In genomic region chr2:120680136-120680761, GRCh38 we compare ENCODE assay signal across 1 cellular context.
TF ChIP-seq lines count a peak whose summit lies in the region.

No MANE protein-coding gene starts in this region.

TF ChIP-seq in K562, 482 proteins besides CTCF, POLR2A, EP300 and RAD21 (continued from another document and continues in another):
- no peak for TF ChIP-seq CHD7 (IDR thresholded peaks at IDR 0.05; ENCODE audit: low read depth, low read length)
- TF ChIP-seq HOMEZ (CRISPR knock-in tag; IDR thresholded peaks at IDR 0.05): no peak
- no peak for TF ChIP-seq HDAC2 (IDR thresholded peaks at IDR 0.05)
- no peak for TF ChIP-seq ATF2 (CRISPR knock-in tag; IDR thresholded peaks at IDR 0.05)
- no peak for TF ChIP-seq MLLT1 (IDR thresholded peaks at IDR 0.05)
- TF ChIP-seq POLR2AphosphoS2 (IDR thresholded peaks at IDR 0.05; ENCODE audit: low read length): no peak
- peak; percentile 85 for TF ChIP-seq SMC3 (conservative IDR thresholded peaks at IDR 0.05; ENCODE audit: insufficient read depth, low read depth, low read length)
- no peak for TF ChIP-seq ZNF609 (CRISPR knock-in tag; IDR thresholded peaks at IDR 0.05; ENCODE audit: borderline replicate concordance)
- TF ChIP-seq ETS1 (conservative IDR thresholded peaks at IDR 0.05; ENCODE audit: control insufficient read depth, low read depth, low read length): no peak
- TF ChIP-seq HNRNPK (IDR thresholded peaks at IDR 0.05; ENCODE audit: low read depth, low read length, poor library complexity, severe bottlenecking): no peak
- TF ChIP-seq TAF1 (IDR thresholded peaks at IDR 0.05; ENCODE audit: control insufficient read depth, extremely low read depth, insufficient read depth, low read length, severe bottlenecking): no peak
- TF ChIP-seq CBX8 (IDR thresholded peaks at IDR 0.05; ENCODE audit: borderline replicate concordance, extremely low read depth, low read depth, low read length, poor library complexity, severe bottlenecking): no peak
- TF ChIP-seq ZNF217 (CRISPR knock-in tag; IDR thresholded peaks at IDR 0.05): no peak
- TF ChIP-seq NFE2 (IDR thresholded peaks at IDR 0.05; ENCODE audit: low read depth): no peak
- peak; percentile 95 for TF ChIP-seq MCM3 (IDR thresholded peaks at IDR 0.05)
- TF ChIP-seq ZBTB5 (IDR thresholded peaks at IDR 0.05): no peak
- no peak for TF ChIP-seq JUND (IDR thresholded peaks at IDR 0.05; ENCODE audit: borderline replicate concordance, low read depth, low read length)
- no peak; the same call in 2 of the 3 replicates for TF ChIP-seq JUND (tag; IDR thresholded peaks at IDR 0.05; ENCODE audit: borderline replicate concordance, low read depth, low read length)
- TF ChIP-seq PHB2 (IDR thresholded peaks at IDR 0.05; ENCODE audit: low read depth): no peak
- no peak for TF ChIP-seq KAT8 (IDR thresholded peaks at IDR 0.05; ENCODE audit: low read depth)
- TF ChIP-seq STAG1 (CRISPR knock-in tag; IDR thresholded peaks at IDR 0.05; ENCODE audit: borderline replicate concordance): peak; percentile 78; the same call in 1 of the 2 replicates
- TF ChIP-seq CREM (IDR thresholded peaks at IDR 0.05; ENCODE audit: low read depth): peak; percentile 40; the same call in 1 of the 2 replicates
- no peak for TF ChIP-seq ZNF316 (IDR thresholded peaks at IDR 0.05)
- no peak for TF ChIP-seq BMI1 (IDR thresholded peaks at IDR 0.05; ENCODE audit: low read length)
- TF ChIP-seq, protein P1, sequence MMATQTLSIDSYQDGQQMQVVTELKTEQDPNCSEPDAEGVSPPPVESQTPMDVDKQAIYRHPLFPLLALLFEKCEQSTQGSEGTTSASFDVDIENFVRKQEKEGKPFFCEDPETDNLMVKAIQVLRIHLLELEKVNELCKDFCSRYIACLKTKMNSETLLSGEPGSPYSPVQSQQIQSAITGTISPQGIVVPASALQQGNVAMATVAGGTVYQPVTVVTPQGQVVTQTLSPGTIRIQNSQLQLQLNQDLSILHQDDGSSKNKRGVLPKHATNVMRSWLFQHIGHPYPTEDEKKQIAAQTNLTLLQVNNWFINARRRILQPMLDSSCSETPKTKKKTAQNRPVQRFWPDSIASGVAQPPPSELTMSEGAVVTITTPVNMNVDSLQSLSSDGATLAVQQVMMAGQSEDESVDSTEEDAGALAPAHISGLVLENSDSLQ (IDR thresholded peaks at IDR 0.05): no peak
- no peak for TF ChIP-seq RBBP5 (IDR thresholded peaks at IDR 0.05; ENCODE audit: borderline replicate concordance, insufficient read depth, low read length, poor library complexity, severe bottlenecking)
- TF ChIP-seq CREBBP (IDR thresholded peaks at IDR 0.05; ENCODE audit: low read depth, low read length): no peak
